Comparison of ENCODE assay signal across 15 cellular contexts in the genomic region with DNA sequence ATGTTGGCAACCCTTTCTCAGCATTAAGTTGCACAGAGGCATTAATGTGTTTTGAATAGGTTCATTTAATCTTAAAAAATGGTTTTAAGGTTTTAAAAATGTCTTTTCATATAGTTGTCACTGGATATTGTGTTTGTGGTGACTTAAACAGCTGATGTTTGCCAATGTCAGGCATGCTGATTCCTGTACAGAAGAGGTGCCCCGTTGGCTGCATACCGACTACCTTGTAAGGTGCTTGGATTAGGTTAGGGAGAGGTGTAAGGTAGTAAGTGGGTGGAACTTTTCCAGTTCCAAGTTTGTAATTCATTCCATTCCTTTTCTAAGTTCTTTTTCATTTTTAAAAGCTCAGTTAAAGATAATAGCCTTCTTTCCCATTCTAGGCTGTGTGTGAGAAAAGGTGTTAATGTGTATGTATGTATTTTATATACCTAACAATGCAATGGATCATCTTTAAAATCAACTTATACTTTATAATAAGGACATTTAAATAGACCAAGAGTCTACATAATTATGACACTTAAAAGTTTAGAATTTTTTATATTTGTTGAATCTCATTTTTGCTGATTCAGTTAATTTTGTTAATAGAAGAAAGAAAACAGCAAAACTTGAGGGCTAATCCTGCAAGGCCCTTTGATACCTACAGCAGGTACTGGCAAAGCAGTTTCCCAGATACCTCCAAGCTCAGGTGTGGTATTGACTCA.
"Had no signal": no experiment of that assay in that cellular context is flagged by ENCODE, and none has a peak within 500 bp of the region (broad histone marks: within the 10 kb centered on the region; RNA-seq: fewer than 3 reads in every experiment).

No MANE protein-coding gene starts in this region.

- ATAC-seq: effector memory CD8-positive, alpha-beta T cell; heart left ventricle; left colon; natural killer cell treated with Interleukin-12 subunit alpha and Interleukin-12 subunit beta and Interleukin-15 and Interleukin-18, amount 100 ng/mL, for 72 hours; right cardiac atrium had no signal

- H3K4me3 ChIP-seq: heart left ventricle, neural progenitor cell, ovary, smooth muscle cell, uterus had no signal

- H3K4me3 Mint-ChIP-seq: effector memory CD8-positive, alpha-beta T cell; mesothelial cell of epicardium; natural killer cell treated with Interleukin-12 subunit alpha and Interleukin-12 subunit beta and Interleukin-15 and Interleukin-18, amount 100 ng/mL, for 72 hours; neural progenitor cell; type B pancreatic cell had no signal

- H3K36me3 Mint-ChIP-seq: type B pancreatic cell had no signal

- H3K4me2 ChIP-seq: neural progenitor cell, smooth muscle cell had no signal

- H3K27me3 ChIP-seq: heart left ventricle, neural progenitor cell, ovary, uterus had no signal

- H3K27ac Mint-ChIP-seq: effector memory CD8-positive, alpha-beta T cell; mesothelial cell of epicardium; natural killer cell treated with Interleukin-12 subunit alpha and Interleukin-12 subunit beta and Interleukin-15 and Interleukin-18, amount 100 ng/mL, for 72 hours; neural progenitor cell; type B pancreatic cell had no signal

- H2AFZ ChIP-seq: neural progenitor cell had no signal

- H3K4me1 ChIP-seq: uterus had no signal

- H3K9ac ChIP-seq: neural progenitor cell had no signal

- H3K27me3 Mint-ChIP-seq: effector memory CD8-positive, alpha-beta T cell; natural killer cell treated with Interleukin-12 subunit alpha and Interleukin-12 subunit beta and Interleukin-15 and Interleukin-18, amount 100 ng/mL, for 72 hours; type B pancreatic cell had no signal

- H3K9me3 ChIP-seq: heart left ventricle, ovary, uterus had no signal

- H3K36me3 ChIP-seq: neural progenitor cell, ovary, uterus had no signal

- H3K9me3 Mint-ChIP-seq: effector memory CD8-positive, alpha-beta T cell; mesothelial cell of epicardium; natural killer cell treated with Interleukin-12 subunit alpha and Interleukin-12 subunit beta and Interleukin-15 and Interleukin-18, amount 100 ng/mL, for 72 hours; neural progenitor cell; type B pancreatic cell had no signal

- H3K27ac ChIP-seq: heart left ventricle, neural progenitor cell, ovary, uterus had no signal

- DNase-seq: effector memory CD8-positive, alpha-beta T cell; heart left ventricle; hippocampal formation; left colon; nucleus accumbens; ovary; right cardiac atrium; stimulated activated CD4-positive, alpha-beta T cell treated with anti-CD3 and anti-CD28 coated beads, Interleukin-2, amount 100 ng/mL, for 48 hours; stimulated activated naive CD4-positive, alpha-beta T cell treated with Interleukin-2 at 50 U/mL for 16 hours; uterus had no signal
